Comparison of ENCODE assay signal across 8 cellular contexts in the genomic region with DNA sequence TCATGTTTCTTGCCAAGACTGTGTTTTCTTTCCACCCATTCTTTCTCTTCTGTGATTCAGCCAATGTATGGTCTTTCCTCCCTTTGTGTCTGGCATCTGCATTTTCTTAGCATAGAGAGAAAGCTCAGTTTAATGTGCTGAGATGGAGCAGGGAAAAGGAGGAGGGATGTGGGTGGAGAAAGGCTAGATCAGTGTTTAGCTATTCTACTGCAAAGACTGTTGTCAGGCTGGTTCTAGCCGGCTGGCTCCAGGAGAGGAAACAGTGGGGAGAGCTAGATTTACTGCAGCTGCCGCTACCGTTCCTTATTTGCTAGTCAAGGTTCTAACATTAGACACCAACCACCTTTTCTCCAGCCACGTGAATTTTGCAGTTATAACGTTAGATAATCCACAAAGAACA. TPM values are rescaled to one million over a fixed set of nuclear protein-coding genes. Genes with fewer than 3 reads are reported as not detected.
DNase-seq lines count a peak whose midpoint lies in the region; ATAC-seq and TF ChIP-seq lines count a peak whose summit lies in the region.

No MANE protein-coding gene starts in this region.

- no peak for TF ChIP-seq CTCF in dorsolateral prefrontal cortex (IDR thresholded peaks at IDR 0.05 in 54 of 56, conservative IDR thresholded peaks at IDR 0.05 in 2 of 56; ENCODE audit: low read depth in 1 of 56, partially characterized antibody in 56 of 56)
- no peak for TF ChIP-seq CTCF in GM13976 (IDR thresholded peaks at IDR 0.05; ENCODE audit: borderline replicate concordance, control extremely low read depth, extremely low read depth, insufficient read depth, missing control alignments)

- no peaks in the 10 kb centered on the region for H3K36me3 ChIP-seq in mucosa of rectum (ENCODE audit: control insufficient read depth in 2 of 2, insufficient read depth in 2 of 2, low read length in 2 of 2)

- H3K9me3 ChIP-seq in mucosa of rectum (ENCODE audit: control insufficient read depth in 2 of 2, low read length in 2 of 2) = no peaks in the 10 kb centered on the region

- H3K4me1 ChIP-seq in mucosa of rectum (ENCODE audit: control insufficient read depth in 2 of 2, insufficient read depth in 2 of 2, low read length in 2 of 2) = peaks cover 0 to 2% of the 10 kb centered on the region in 2 donors

- H3K4me3 ChIP-seq in dorsolateral prefrontal cortex (peak overlapping the region in 28 of 59 donors; percentile 0 to 40 (median 14)), mucosa of rectum (ENCODE audit: low read length in 2 of 2) (no peak overlapping the region)

- intact Hi-C loops in dorsolateral prefrontal cortex (cut with DNase I) = no loop called here

- in situ Hi-C loops in GM13976 (cut with MboI; ENCODE audit: low sequenced_read_pairs, unreplicated experiment) = no loop called here

- no peak for ATAC-seq in GM19324 (IDR thresholded peaks at IDR 0.05; ENCODE audit: low FRiP score, unreplicated experiment)

- H3K27me3 ChIP-seq in dorsolateral prefrontal cortex (no peaks in the 10 kb centered on the region), mucosa of rectum (ENCODE audit: control insufficient read depth in 2 of 2, insufficient read depth in 2 of 2, low read length in 2 of 2) (no peaks in the 10 kb centered on the region)

- H3K27ac ChIP-seq in dorsolateral prefrontal cortex (peak overlapping the region in 57 of 59 donors; percentile 3 to 94 (median 78)), mucosa of rectum (ENCODE audit: low read depth in 2 of 2, low read length in 2 of 2) (peak overlapping the region; percentile 15 to 18)

- no peak overlapping the region for H3K9ac ChIP-seq in mucosa of rectum (ENCODE audit: low read depth in 1 of 2, low read length in 2 of 2)

- DNase-seq in DMS53 treated with DMSO at 0.1 percent for 48 hours (lab: John Stamatoyannopoulos, UW; ENCODE audit: unreplicated experiment) = peak; percentile 97
- DNase-seq in NCI-H2107 treated with DMSO at 0.1 percent for 48 hours (lab: John Stamatoyannopoulos, UW; ENCODE audit: unreplicated experiment) = peak; percentile 94
- peak in 8 of 10 donors; percentile 51 to 86 (median 76) for DNase-seq in dorsolateral prefrontal cortex
- DNase-seq in GM13976 (ENCODE audit: low spot score) = no peak
- no peak for DNase-seq in activated CD4-positive, alpha-beta T cell treated with anti-CD3 and anti-CD28 coated beads, Interleukin-2, amount 50 U/mL, for 48 hours
- DNase-seq in 8988T = no peak

RNA-seq across cellular contexts. Expression of a gene that starts 5.2 kb away (rescaled TPM):
- total RNA-seq in dorsolateral prefrontal cortex = 10 to 100 TPM; 26.8 to 88.1 (median 51.3) TPM

RNA-seq across cellular contexts. Expression of a gene that starts 29.9 kb away (rescaled TPM):
- 1 to 10 TPM in 33 of 120 experiments, under 1 TPM in 64, not detected in 23; 0.16 to 4.5 (median 0.75) TPM for total RNA-seq in dorsolateral prefrontal cortex

Comparison
In these comparisons a context has a peak if more than half of its experiments do, and no peak if none do; other contexts are left out.
1. DNase-seq: peak in DMS53 treated with DMSO at 0.1 percent for 48 hours (single experiment), NCI-H2107 treated with DMSO at 0.1 percent for 48 hours (single experiment) and dorsolateral prefrontal cortex (8 of 10); none in GM13976 (single experiment), activated CD4-positive, alpha-beta T cell treated with anti-CD3 and anti-CD28 coated beads, Interleukin-2, amount 50 U/mL, for 48 hours (0 of 2) and 8988T (single experiment).